In the genomic region with DNA sequence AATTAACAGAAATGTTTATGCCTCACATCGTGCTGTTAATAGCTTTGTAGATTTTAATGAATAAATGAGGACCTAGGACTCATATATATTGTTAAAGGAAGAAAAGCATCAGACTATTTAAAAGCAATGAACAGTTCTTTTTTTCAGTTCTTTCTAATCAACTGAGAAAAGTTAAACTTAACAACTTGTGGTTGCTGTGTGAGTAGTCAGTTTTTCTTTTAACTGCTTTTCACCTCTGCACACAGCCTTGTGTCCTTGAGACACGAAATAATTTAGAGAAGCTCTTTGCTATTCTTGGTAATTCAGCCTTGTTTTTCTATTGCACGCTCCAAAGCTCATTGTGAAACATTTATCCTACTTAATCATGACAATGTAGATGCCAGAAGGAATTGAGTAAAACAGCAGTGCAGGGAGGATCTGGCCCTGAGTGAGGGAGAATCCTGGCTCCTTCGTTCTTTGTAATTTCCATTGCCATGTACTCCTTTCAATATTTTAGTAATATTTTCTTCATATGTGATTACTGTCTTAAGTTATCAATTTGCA, we compare ENCODE assay signal across 17 cellular contexts.
DNase-seq lines count a peak whose midpoint lies in the region; ATAC-seq and TF ChIP-seq lines count a peak whose summit lies in the region.
"Had no signal": no experiment of that assay in that cellular context is flagged by ENCODE, and none has a peak within 500 bp of the region (broad histone marks: within the 10 kb centered on the region; RNA-seq: fewer than 3 reads in every experiment).

No MANE protein-coding gene starts in this region.

- intact Hi-C loops in uterus (cut with DNase I; ENCODE audit: low total_unique reads), result no loop called here

- no peaks in the 10 kb centered on the region for H3K27me3 ChIP-seq in OCI-LY3 (ENCODE audit: low read depth, low read length)
- no peaks in the 10 kb centered on the region for H3K27me3 ChIP-seq in iPS-20b (ENCODE audit: insufficient read depth, low read length)
- no peaks in the 10 kb centered on the region for H3K27me3 ChIP-seq in uterus
- H3K27me3 ChIP-seq: cardiac muscle cell, upper lobe of left lung had no signal

- H3K4me1 ChIP-seq in OCI-LY3 (ENCODE audit: low read length), result peaks cover 25% of the 10 kb centered on the region
- H3K4me1 ChIP-seq in iPS-20b (ENCODE audit: insufficient read depth, low read length), result peaks cover 35% of the 10 kb centered on the region
- H3K4me1 ChIP-seq in uterus, result no peaks in the 10 kb centered on the region
- H3K4me1 ChIP-seq: upper lobe of left lung had no signal

- H4K20me1 ChIP-seq in OCI-LY3 (ENCODE audit: insufficient read depth, low read length), result no peaks in the 10 kb centered on the region

- no peak for TF ChIP-seq POLR2A in uterus (IDR thresholded peaks at IDR 0.05)

- peak overlapping the region; percentile 18; the same call in 1 of the 2 replicates for H3K4me2 ChIP-seq in OCI-LY3 (ENCODE audit: low read length)

- DNase-seq in skeletal muscle cell (ENCODE audit: low read depth) (peak; percentile 6), SK-N-DZ (ENCODE audit: low spot score) (no peak), SW 1271 (lab: John Stamatoyannopoulos, UW) (no peak), uterus (no peak)
- DNase-seq: activated CD4-positive, alpha-beta T cell treated with anti-CD3 and anti-CD28 coated beads, Interleukin-2, amount 50 U/mL, for 48 hours; activated naive CD8-positive, alpha-beta T cell treated with anti-CD3 and anti-CD28 coated beads for 36 hours; activated T-cell treated with anti-CD3 and anti-CD28 coated beads, Interleukin-2, amount 50 U/mL, for 24 hours; DMS 273 treated with DMSO at 0.1 percent for 48 hours; naive B cell; NCI-H146; stimulated activated naive CD8-positive, alpha-beta T cell treated with anti-CD3 and anti-CD28 coated beads, Interleukin-15, Interleukin-2, amounts not matched to agents 100 U/mL and 50 U/mL, for 24 hours; upper lobe of left lung had no signal

- H3K36me3 ChIP-seq in OCI-LY3 (replicated peaks; ENCODE audit: low read depth, low read length), result no peaks in the 10 kb centered on the region
- no peaks in the 10 kb centered on the region for H3K36me3 ChIP-seq in iPS-20b (ENCODE audit: insufficient read depth, low read depth, low read length)
- H3K36me3 ChIP-seq in uterus, result no peaks in the 10 kb centered on the region
- H3K36me3 ChIP-seq: cardiac muscle cell, upper lobe of left lung had no signal

- ATAC-seq in GM21723 (IDR thresholded peaks at IDR 0.05; ENCODE audit: unreplicated experiment) (peak; percentile 51), HG03460 (IDR thresholded peaks at IDR 0.05; ENCODE audit: unreplicated experiment) (no peak)
- ATAC-seq: stimulated activated naive CD8-positive, alpha-beta T cell treated with anti-CD3 and anti-CD28 coated beads, Interleukin-15, Interleukin-2, amounts not matched to agents 100 U/mL and 50 U/mL, for 24 hours had no signal

- no peak overlapping the region for H3K4me3 ChIP-seq in OCI-LY3 (ENCODE audit: low read length)
- H3K4me3 ChIP-seq in iPS-20b (ENCODE audit: low read length), result no peak overlapping the region
- H3K4me3 ChIP-seq in skeletal muscle cell (ENCODE audit: low read depth, low read length), result no peak overlapping the region
- H3K4me3 ChIP-seq in uterus, result no peak overlapping the region
- H3K4me3 ChIP-seq: cardiac muscle cell, upper lobe of left lung had no signal

- H2AFZ ChIP-seq in OCI-LY3 (ENCODE audit: low read depth, low read length), result no peak overlapping the region; the same call in 1 of the 2 replicates

- no peaks in the 10 kb centered on the region for H3K9me3 ChIP-seq in OCI-LY3 (ENCODE audit: insufficient read depth, low read length)
- no peaks in the 10 kb centered on the region for H3K9me3 ChIP-seq in iPS-20b (ENCODE audit: insufficient read depth, low read depth, low read length)
- H3K9me3 ChIP-seq in uterus, result no peaks in the 10 kb centered on the region
- H3K9me3 ChIP-seq: upper lobe of left lung had no signal

- H3K27ac ChIP-seq in OCI-LY3 (ENCODE audit: low read length), result no peak overlapping the region
- H3K27ac ChIP-seq in iPS-20b (ENCODE audit: low read length), result no peak overlapping the region
- H3K27ac ChIP-seq in uterus, result no peak overlapping the region
- H3K27ac ChIP-seq: cardiac muscle cell, upper lobe of left lung had no signal

- TF ChIP-seq CTCF in OCI-LY3 (IDR thresholded peaks at IDR 0.05; ENCODE audit: low read depth, low read length) (no peak), uterus (IDR thresholded peaks at IDR 0.05) (no peak)

- H3K79me2 ChIP-seq in OCI-LY3 (ENCODE audit: low read length), result no peaks in the 10 kb centered on the region

- no peak overlapping the region for H3K9ac ChIP-seq in OCI-LY3 (ENCODE audit: low read length)
- H3K9ac ChIP-seq in iPS-20b (ENCODE audit: low read depth, low read length), result peak overlapping the region; percentile 49; the same call in 1 of the 2 replicates
